17 cellular contexts compared by ENCODE assay signal in genomic region chr3:41751597-41751996, GRCh38.
A peak's percentile ranks its signal among the peaks of the same experiment; 100 is the strongest.
DNase-seq lines count a peak whose midpoint lies in the region; ATAC-seq and TF ChIP-seq lines count a peak whose summit lies in the region.
"Had no signal": no experiment of that assay in that cellular context is flagged by ENCODE, and none has a peak within 500 bp of the region (broad histone marks: within the 10 kb centered on the region; RNA-seq: fewer than 3 reads in every experiment).

No MANE protein-coding gene starts in this region.

- in situ Hi-C loops in GM23248 (cut with MboI), result no loop called here

- H3K4me1 ChIP-seq in GM23248 (ENCODE audit: insufficient read depth), result 0 out of 2 replicates have a peak, but pooled peaks cover 5% of the 10 kb centered on the region
- no peaks in the 10 kb centered on the region for H3K4me1 ChIP-seq in testis
- H3K4me1 ChIP-seq: BE2C, HAP-1 had no signal

- intact Hi-C loops in testis (cut with DNase I; ENCODE audit: low total_unique reads), result no loop called here

- H3K4me3 ChIP-seq in GM23248 (no peak overlapping the region), testis (no peak overlapping the region)
- H3K4me3 ChIP-seq: HAP-1 had no signal

- H3K4me1 Mint-ChIP-seq in activated naive CD4-positive, alpha-beta T cell treated with anti-CD3 and anti-CD28 coated beads, Interleukin-2, amount 50 U/mL, for 24 hours, result peaks cover 13% of the 10 kb centered on the region
- H3K4me1 Mint-ChIP-seq in activated CD8-positive, alpha-beta T cell treated with anti-CD3 and anti-CD28 coated beads, Interleukin-2, amount 10 ng/mL, durations not matched to agents 7 days and 5 days (ENCODE audit: low read depth), result peaks cover 14% of the 10 kb centered on the region

- TF ChIP-seq CTCF in GM20000 (IDR thresholded peaks at IDR 0.05; ENCODE audit: extremely low read depth, missing control alignments) (no peak), testis (IDR thresholded peaks at IDR 0.05) (no peak)

- H3K27me3 ChIP-seq in GM23248 (replicated peaks; ENCODE audit: insufficient read depth), result no peaks in the 10 kb centered on the region
- no peaks in the 10 kb centered on the region for H3K27me3 ChIP-seq in testis
- H3K27me3 ChIP-seq: BE2C had no signal

- no peak overlapping the region for H3K9ac ChIP-seq in GM23248

- H2AFZ ChIP-seq in GM23248, result no peak overlapping the region

- H3K36me3 ChIP-seq in GM23248 (ENCODE audit: low read depth), result no peaks in the 10 kb centered on the region
- no peaks in the 10 kb centered on the region for H3K36me3 ChIP-seq in testis (ENCODE audit: low read depth, missing control alignments)
- H3K36me3 ChIP-seq: BE2C, HAP-1 had no signal

- no peak overlapping the region for H3K27ac ChIP-seq in GM23248
- H3K27ac ChIP-seq in testis, result no peak overlapping the region

- H3K9me3 Mint-ChIP-seq in activated naive CD4-positive, alpha-beta T cell treated with anti-CD3 and anti-CD28 coated beads, Interleukin-2, amount 50 U/mL, for 24 hours, result no peaks in the 10 kb centered on the region
- H3K9me3 Mint-ChIP-seq in activated CD8-positive, alpha-beta T cell treated with anti-CD3 and anti-CD28 coated beads, Interleukin-2, amount 10 ng/mL, durations not matched to agents 7 days and 5 days (ENCODE audit: insufficient read depth), result no peaks in the 10 kb centered on the region

- peak overlapping the region; percentile 36 for H3K27ac Mint-ChIP-seq in activated naive CD4-positive, alpha-beta T cell treated with anti-CD3 and anti-CD28 coated beads, Interleukin-2, amount 50 U/mL, for 24 hours
- H3K27ac Mint-ChIP-seq in activated CD8-positive, alpha-beta T cell treated with anti-CD3 and anti-CD28 coated beads, Interleukin-2, amount 10 ng/mL, durations not matched to agents 7 days and 5 days, result peak overlapping the region; percentile 30

- no peaks in the 10 kb centered on the region for H3K79me2 ChIP-seq in GM23248 (ENCODE audit: insufficient read depth)

- H3K9me2 ChIP-seq in GM23248 (ENCODE audit: insufficient read depth), result no peaks in the 10 kb centered on the region

- TF ChIP-seq POLR2A in testis (IDR thresholded peaks at IDR 0.05), result no peak

- H3K4me3 Mint-ChIP-seq in activated naive CD4-positive, alpha-beta T cell treated with anti-CD3 and anti-CD28 coated beads, Interleukin-2, amount 50 U/mL, for 24 hours, result no peak overlapping the region
- H3K4me3 Mint-ChIP-seq in activated CD8-positive, alpha-beta T cell treated with anti-CD3 and anti-CD28 coated beads, Interleukin-2, amount 10 ng/mL, durations not matched to agents 7 days and 5 days, result no peak overlapping the region

- peak; percentile 74 for ATAC-seq in activated CD8-positive, alpha-beta T cell treated with anti-CD3 and anti-CD28 coated beads, Interleukin-2, amount 10 ng/mL, durations not matched to agents 7 days and 5 days
- ATAC-seq: HepG2, Panc1 had no signal

- peaks cover 20% of the 10 kb centered on the region for H3K36me3 Mint-ChIP-seq in activated naive CD4-positive, alpha-beta T cell treated with anti-CD3 and anti-CD28 coated beads, Interleukin-2, amount 50 U/mL, for 24 hours
- no peaks in the 10 kb centered on the region for H3K36me3 Mint-ChIP-seq in activated CD8-positive, alpha-beta T cell treated with anti-CD3 and anti-CD28 coated beads, Interleukin-2, amount 10 ng/mL, durations not matched to agents 7 days and 5 days (ENCODE audit: low read depth)

- POLR2A ChIA-PET in activated CD8-positive, alpha-beta T cell treated with anti-CD3 and anti-CD28 coated beads, Interleukin-2, amount 10 ng/mL, durations not matched to agents 7 days and 5 days (lab: Charles Lee), result no interaction called here

- no peaks in the 10 kb centered on the region for H3K27me3 Mint-ChIP-seq in activated naive CD4-positive, alpha-beta T cell treated with anti-CD3 and anti-CD28 coated beads, Interleukin-2, amount 50 U/mL, for 24 hours
- H3K27me3 Mint-ChIP-seq in activated CD8-positive, alpha-beta T cell treated with anti-CD3 and anti-CD28 coated beads, Interleukin-2, amount 10 ng/mL, durations not matched to agents 7 days and 5 days (ENCODE audit: low read depth), result no peaks in the 10 kb centered on the region

- H3K4me2 ChIP-seq in GM23248 (ENCODE audit: unreplicated experiment), result no peak overlapping the region

- no peaks in the 10 kb centered on the region for H3F3A ChIP-seq in GM23248 (ENCODE audit: insufficient read depth)

- no peaks in the 10 kb centered on the region for H4K20me1 ChIP-seq in GM23248 (ENCODE audit: insufficient read depth)

- no peaks in the 10 kb centered on the region for H3K9me3 ChIP-seq in GM23248 (ENCODE audit: low read depth)
- H3K9me3 ChIP-seq in testis, result no peaks in the 10 kb centered on the region
- H3K9me3 ChIP-seq: BE2C, HAP-1 had no signal

- CTCF ChIA-PET in activated CD8-positive, alpha-beta T cell treated with anti-CD3 and anti-CD28 coated beads, Interleukin-2, amount 10 ng/mL, durations not matched to agents 7 days and 5 days (lab: Charles Lee), result no interaction called here

- no peak for DNase-seq in activated naive CD4-positive, alpha-beta T cell treated with anti-CD3 and anti-CD28 coated beads, Interleukin-2, amount 50 U/mL, for 16 hours
- DNase-seq in GM23248 (peak; percentile 0), GM20000 (ENCODE audit: low spot score) (no peak), NCI-H345 (lab: John Stamatoyannopoulos, UW) (no peak), testis (no peak)
- peak; percentile 20 for DNase-seq in activated CD8-positive, alpha-beta T cell treated with anti-CD3 and anti-CD28 coated beads, Interleukin-2, amount 10 ng/mL, durations not matched to agents 7 days and 5 days
- DNase-seq: BE2C, Karpas-422, NCI-H187 treated with DMSO at 0.1 percent for 48 hours, NCI-H2171, NCI-H510A, NCI-H82, SHP77 had no signal

Comparison
In these comparisons a context has a peak if more than half of its experiments do, and no peak if none do; other contexts are left out.
1. DNase-seq: peak in GM23248 (single experiment) and activated CD8-positive, alpha-beta T cell treated with anti-CD3 and anti-CD28 coated beads, Interleukin-2, amount 10 ng/mL, durations not matched to agents 7 days and 5 days (single experiment); none in activated naive CD4-positive, alpha-beta T cell treated with anti-CD3 and anti-CD28 coated beads, Interleukin-2, amount 50 U/mL, for 16 hours (single experiment), GM20000 (single experiment), NCI-H345 (single experiment) and testis (single experiment).